1 cellular context compared by ENCODE assay signal in genomic region chr3:46706771-46707582, GRCh38.
TF ChIP-seq lines count a peak whose summit lies in the region.

No MANE protein-coding gene starts in this region.

TF ChIP-seq in WTC11, 78 proteins besides CTCF, POLR2A, EP300 and RAD21 (continued from another document):
- TF ChIP-seq HMGXB4 (CRISPR knock-in tag; IDR thresholded peaks at IDR 0.05) (no peak), TCF7 (CRISPR knock-in tag; IDR thresholded peaks at IDR 0.05; ENCODE audit: low read depth) (no peak), JUN (CRISPR knock-in tag; IDR thresholded peaks at IDR 0.05) (no peak), ATF1 (CRISPR knock-in tag; IDR thresholded peaks at IDR 0.05) (no peak), NR2C2 (CRISPR knock-in tag; IDR thresholded peaks at IDR 0.05) (no peak), E2F1 (CRISPR knock-in tag; IDR thresholded peaks at IDR 0.05) (no peak), SP1 (CRISPR knock-in tag; conservative IDR thresholded peaks at IDR 0.05) (no peak)
TF ChIP-seq in WTC11: peak in this region for 0.
